12 cellular contexts compared by ENCODE assay signal in the genomic region with DNA sequence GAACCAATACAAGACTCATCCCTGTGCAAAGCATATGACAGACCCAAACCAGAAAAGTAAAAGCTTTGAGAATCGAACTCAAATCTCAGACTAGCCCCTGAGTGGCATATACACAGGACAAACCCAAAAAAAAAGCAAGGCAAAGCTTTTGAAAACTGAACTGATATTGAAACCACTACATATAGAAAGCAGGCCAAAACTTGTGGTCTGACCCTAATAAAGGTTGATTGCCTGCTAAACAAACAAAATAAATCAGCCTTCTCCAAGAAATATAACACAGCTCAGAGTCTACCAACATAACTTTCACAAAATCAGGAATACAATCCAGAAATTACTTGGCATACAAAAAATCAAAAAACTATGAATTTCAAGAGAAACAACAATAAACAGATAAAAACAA. TPM values are rescaled to one million over a fixed set of nuclear protein-coding genes. Genes with fewer than 3 reads are reported as not detected.
A peak's percentile ranks its signal among the peaks of the same experiment; 100 is the strongest.
DNase-seq lines count a peak whose midpoint lies in the region; ATAC-seq lines count a peak whose summit lies in the region.
"Had no signal": no experiment of that assay in that cellular context is flagged by ENCODE, and none has a peak within 500 bp of the region (broad histone marks: within the 10 kb centered on the region; RNA-seq: fewer than 3 reads in every experiment).

No MANE protein-coding gene starts in this region.

- DNase-seq in left colon (no peak), hippocampal formation (lab: John Stamatoyannopoulos, UW) (no peak)
- DNase-seq in stimulated activated CD4-positive, alpha-beta T cell treated with anti-CD3 and anti-CD28 coated beads, Interleukin-4, amount 100 ng/mL, for 24 hours = no peak
- DNase-seq: activated CD8-positive, alpha-beta memory T cell treated with anti-CD3 and anti-CD28 coated beads for 24 hours; NCI-H2171; stimulated activated CD4-positive, alpha-beta T cell treated with anti-CD3 and anti-CD28 coated beads, Interleukin-2, amount 100 ng/mL, for 48 hours had no signal

- ATAC-seq in GM18861 (IDR thresholded peaks at IDR 0.05; ENCODE audit: unreplicated experiment) = peak; percentile 54
- peak; percentile 72 for ATAC-seq in GM21529 (IDR thresholded peaks at IDR 0.05; ENCODE audit: unreplicated experiment)
- peak; percentile 65 for ATAC-seq in HG03175 (IDR thresholded peaks at IDR 0.05; ENCODE audit: unreplicated experiment)
- peak; percentile 50 for ATAC-seq in left colon
- ATAC-seq in HG02970 (IDR thresholded peaks at IDR 0.05; ENCODE audit: low FRiP score, unreplicated experiment) = no peak
- no peak for ATAC-seq in HG03159 (IDR thresholded peaks at IDR 0.05; ENCODE audit: unreplicated experiment)
- ATAC-seq: activated naive CD4-positive, alpha-beta T cell treated with anti-CD3 and anti-CD28 coated beads, Interleukin-2, amount 50 U/mL, for 72 hours had no signal

- intact Hi-C loops in left colon (cut with DNase I, micrococcal nuclease) = no loop called here

RNA-seq across cellular contexts. Expression of a gene that starts 40.3 kb away (rescaled TPM):
- 10 to 100 TPM; 65.7 to 80.0 TPM for total RNA-seq in left colon

Comparison
In these comparisons a context has a peak if more than half of its experiments do, and no peak if none do; other contexts are left out.
1. ATAC-seq: peak in GM18861 (single experiment), GM21529 (single experiment), HG03175 (single experiment) and left colon (single experiment); none in HG02970 (single experiment) and HG03159 (single experiment).